In genomic region chr12:68435816-68436215, GRCh38 we compare ENCODE assay signal across 1 cellular context.
TF ChIP-seq lines count a peak whose summit lies in the region.

No MANE protein-coding gene starts in this region.

TF ChIP-seq in IMR-90, 13 proteins besides CTCF, POLR2A, EP300 and RAD21:
- TF ChIP-seq MXI1 (IDR thresholded peaks at IDR 0.05; ENCODE audit: borderline replicate concordance, low read depth, low read length) (no peak), MAZ (IDR thresholded peaks at IDR 0.05; ENCODE audit: borderline replicate concordance, low read depth, low read length) (no peak), RCOR1 (IDR thresholded peaks at IDR 0.05; ENCODE audit: insufficient replicate concordance, low read length) (no peak), FOS (IDR thresholded peaks at IDR 0.05; ENCODE audit: low read depth, low read length) (no peak), MAFK (IDR thresholded peaks at IDR 0.05; ENCODE audit: low read depth, low read length) (no peak), BHLHE40 (IDR thresholded peaks at IDR 0.05; ENCODE audit: low read depth, low read length) (no peak), USF2 (IDR thresholded peaks at IDR 0.05; ENCODE audit: low read depth, low read length) (no peak), RFX5 (IDR thresholded peaks at IDR 0.05; ENCODE audit: low read depth, low read length) (no peak), CEBPB (IDR thresholded peaks at IDR 0.05; ENCODE audit: low read depth, low read length) (no peak), SMC3 (IDR thresholded peaks at IDR 0.05; ENCODE audit: low read depth, low read length) (no peak)
